ENCODE assay signal across 10 cellular contexts in the genomic region with DNA sequence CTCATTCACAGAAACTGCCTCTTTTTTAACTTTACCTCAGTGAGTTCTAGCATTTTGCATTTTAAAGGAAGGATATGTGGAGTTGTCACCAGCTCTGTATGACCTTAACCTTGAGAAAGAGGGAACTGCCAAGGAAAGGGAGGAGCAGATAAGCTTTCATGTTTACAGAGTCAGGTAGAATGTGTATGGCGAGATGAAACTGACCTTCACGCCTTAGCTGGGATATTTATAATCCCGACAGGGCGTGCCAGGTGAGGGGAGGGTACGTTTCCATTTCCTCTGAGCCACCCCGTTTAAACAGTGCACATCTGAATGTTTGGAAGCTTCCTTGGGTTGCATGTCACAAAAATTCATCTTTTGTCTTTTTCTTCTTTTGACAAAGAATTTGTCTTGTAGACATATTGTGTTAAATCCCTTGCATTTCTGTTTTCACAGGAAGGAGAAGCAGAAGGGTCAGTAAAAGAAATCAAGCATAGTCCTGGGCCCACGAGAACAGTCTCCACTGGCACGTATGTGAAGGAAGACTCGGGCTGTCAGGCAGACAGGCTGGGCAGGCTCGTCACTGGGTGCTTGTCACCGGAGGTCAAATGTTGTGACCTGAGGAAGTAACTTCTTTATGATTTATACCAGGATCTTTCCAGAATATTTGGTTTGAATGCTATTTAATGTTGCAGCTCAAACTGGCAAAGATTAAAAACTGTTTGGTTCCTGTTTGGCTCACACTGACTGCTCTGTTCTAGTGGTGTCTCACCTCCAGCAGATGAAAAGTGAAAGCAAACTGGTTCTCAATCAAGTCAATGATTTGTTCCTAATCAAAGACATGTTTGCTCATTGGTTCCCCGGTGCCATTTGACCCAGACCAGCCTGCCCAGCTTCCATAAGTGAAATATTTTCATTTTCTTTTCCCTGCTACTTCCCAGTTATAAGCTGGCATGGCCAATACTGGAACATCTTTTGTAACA. TPM values are rescaled to one million over a fixed set of nuclear protein-coding genes. Genes with fewer than 3 reads are reported as not detected.
DNase-seq lines count a peak whose midpoint lies in the region; ATAC-seq and TF ChIP-seq lines count a peak whose summit lies in the region.
"Had no signal": no experiment of that assay in that cellular context is flagged by ENCODE, and none has a peak within 500 bp of the region (broad histone marks: within the 10 kb centered on the region; RNA-seq: fewer than 3 reads in every experiment).

No MANE protein-coding gene starts in this region.

- H3K9me2 ChIP-seq in hepatocyte (replicated peaks; ENCODE audit: insufficient read depth) = no peaks in the 10 kb centered on the region

- TF ChIP-seq CTCF in VCaP (conservative IDR thresholded peaks at IDR 0.05) (no peak), hepatocyte (IDR thresholded peaks at IDR 0.05; ENCODE audit: poor library complexity) (no peak), uterus (IDR thresholded peaks at IDR 0.05) (no peak)

- H3K36me3 Mint-ChIP-seq in activated naive CD4-positive, alpha-beta T cell treated with anti-CD3 and anti-CD28 coated beads, Interleukin-2, amount 50 U/mL, for 24 hours = peaks cover 30% of the 10 kb centered on the region

- H3K27me3 Mint-ChIP-seq in activated naive CD4-positive, alpha-beta T cell treated with anti-CD3 and anti-CD28 coated beads, Interleukin-2, amount 50 U/mL, for 24 hours = no peaks in the 10 kb centered on the region

- H3K27ac ChIP-seq in VCaP = peak overlapping the region; percentile 39; the same call in 1 of the 2 replicates
- peak overlapping the region; percentile 62 for H3K27ac ChIP-seq in hepatocyte
- peak overlapping the region; percentile 1 to 47 for H3K27ac ChIP-seq in uterus

- H3K9me3 ChIP-seq in hepatocyte (ENCODE audit: low read depth) (no peaks in the 10 kb centered on the region), uterus (no peaks in the 10 kb centered on the region)

- intact Hi-C loops in uterus (cut with DNase I; ENCODE audit: low total_unique reads) = no loop called here

- peak overlapping the region; percentile 73 for H3K4me3 Mint-ChIP-seq in activated naive CD4-positive, alpha-beta T cell treated with anti-CD3 and anti-CD28 coated beads, Interleukin-2, amount 50 U/mL, for 24 hours

- no peaks in the 10 kb centered on the region for H3K36me3 ChIP-seq in hepatocyte (replicated peaks; ENCODE audit: insufficient read depth, low read depth)
- no peaks in the 10 kb centered on the region for H3K36me3 ChIP-seq in uterus

- H3K4me1 ChIP-seq in hepatocyte (ENCODE audit: insufficient read depth) = peaks cover 3% of the 10 kb centered on the region
- H3K4me1 ChIP-seq in uterus = no peaks in the 10 kb centered on the region

- H3K4me2 ChIP-seq in hepatocyte = no peak overlapping the region

- no peak overlapping the region for H2AFZ ChIP-seq in hepatocyte

- H4K20me1 ChIP-seq in hepatocyte (ENCODE audit: insufficient read depth, poor library complexity, severe bottlenecking) = no peaks in the 10 kb centered on the region

- WGBS in hepatocyte (ENCODE audit: low lambda C conversion rate, missing lambda C conversion rate) = 68% methylated on average over 12 of the region's 12 CpGs

- DNase-seq in activated naive CD4-positive, alpha-beta T cell (lab: John Stamatoyannopoulos, UW) = no peak
- DNase-seq in hepatocyte (ENCODE audit: low spot score) (no peak), uterus (no peak), SK-N-DZ (ENCODE audit: low spot score) (no peak)
- DNase-seq: stimulated activated CD4-positive, alpha-beta T cell treated with anti-CD3 and anti-CD28 coated beads, Interleukin-4, amount 100 ng/mL, for 4 hours; SW 1271 had no signal

- H3K9me3 Mint-ChIP-seq in activated naive CD4-positive, alpha-beta T cell treated with anti-CD3 and anti-CD28 coated beads, Interleukin-2, amount 50 U/mL, for 24 hours = no peaks in the 10 kb centered on the region

- no peaks in the 10 kb centered on the region for H3K79me2 ChIP-seq in hepatocyte

- H3K27me3 ChIP-seq in hepatocyte = no peaks in the 10 kb centered on the region
- H3K27me3 ChIP-seq in uterus = no peaks in the 10 kb centered on the region

- no peak overlapping the region for H3K4me3 ChIP-seq in hepatocyte
- no peak overlapping the region for H3K4me3 ChIP-seq in uterus

- ATAC-seq in GM21390 (IDR thresholded peaks at IDR 0.05; ENCODE audit: unreplicated experiment) (no peak), GM21576 (IDR thresholded peaks at IDR 0.05; ENCODE audit: unreplicated experiment) (no peak)

- no peak for TF ChIP-seq POLR2A in uterus (IDR thresholded peaks at IDR 0.05)

- peak overlapping the region; percentile 75 for H3K27ac Mint-ChIP-seq in activated naive CD4-positive, alpha-beta T cell treated with anti-CD3 and anti-CD28 coated beads, Interleukin-2, amount 50 U/mL, for 24 hours

- peaks cover 12% of the 10 kb centered on the region for H3K4me1 Mint-ChIP-seq in activated naive CD4-positive, alpha-beta T cell treated with anti-CD3 and anti-CD28 coated beads, Interleukin-2, amount 50 U/mL, for 24 hours

RNA-seq across cellular contexts. Expression of gene OPTN, which starts 16.1 kb away (rescaled TPM):
- total RNA-seq in hepatocyte = 48.7 and 51.0 TPM in 2 replicates
- 79.4 and 84.6 TPM in 2 replicates for polyA plus RNA-seq in hepatocyte
- total RNA-seq in uterus = 10 to 100 TPM; 28.3 to 68.3 (median 38.1) TPM
- polyA plus RNA-seq in SK-N-DZ (2014; cell fraction: cytosol; rRNA removed) = 2.6 and 3.4 TPM in 2 replicates
- polyA plus RNA-seq in SK-N-DZ (2014; cell fraction: nucleus; rRNA removed) = 1.4 and 2.2 TPM in 2 replicates

RNA-seq across cellular contexts. Expression of gene MCM10, which starts 45.2 kb away (rescaled TPM):
- total RNA-seq in hepatocyte (2.7 and 3.1 TPM in 2 replicates), uterus (10 to 100 TPM in 1 of 4 donors, not detected in 3; 14.1 TPM)
- 3.6 and 4.7 TPM in 2 replicates for polyA plus RNA-seq in hepatocyte
- 43.0 and 49.5 TPM in 2 replicates for polyA plus RNA-seq in SK-N-DZ (2014; cell fraction: cytosol; rRNA removed)
- 33.8 and 36.0 TPM in 2 replicates for polyA plus RNA-seq in SK-N-DZ (2014; cell fraction: nucleus; rRNA removed)
